Comparison of ENCODE assay signal across 12 cellular contexts in genomic region chrX:21800344-21800770, GRCh38. TPM values are rescaled to one million over a fixed set of nuclear protein-coding genes. Genes with fewer than 3 reads are reported as not detected.
DNase-seq lines count a peak whose midpoint lies in the region; ATAC-seq and TF ChIP-seq lines count a peak whose summit lies in the region.
"Had no signal": no experiment of that assay in that cellular context is flagged by ENCODE, and none has a peak within 500 bp of the region (broad histone marks: within the 10 kb centered on the region; RNA-seq: fewer than 3 reads in every experiment).

No MANE protein-coding gene starts in this region.

- H3K27ac ChIP-seq in right lobe of liver: no peak overlapping the region

- peak; percentile 55 for DNase-seq in DMS 273 treated with DMSO at 0.1 percent for 48 hours (lab: John Stamatoyannopoulos, UW)
- peak; percentile 49 for DNase-seq in astrocyte of the spinal cord (ENCODE audit: low read depth, low spot score)
- no peak for DNase-seq in right lobe of liver
- DNase-seq in NCI-H345 (lab: John Stamatoyannopoulos, UW): no peak
- DNase-seq in activated CD4-positive, alpha-beta T cell treated with anti-CD3 and anti-CD28 coated beads for 36 hours: no peak
- DNase-seq: CD4-positive, CD25-positive, alpha-beta regulatory T cell; endodermal cell; NCI-H2029 treated with DMSO at 0.1 percent for 48 hours had no signal

- intact Hi-C loops in right lobe of liver (cut with DNase I): no loop called here
- intact Hi-C loops in activated CD4-positive, alpha-beta T cell treated with anti-CD3 and anti-CD28 coated beads for 36 hours (cut with DNase I, micrococcal nuclease): no loop called here

- no peaks in the 10 kb centered on the region for H3K9me3 Mint-ChIP-seq in activated CD4-positive, alpha-beta T cell treated with anti-CD3 and anti-CD28 coated beads for 36 hours (ENCODE audit: low read depth)
- H3K9me3 Mint-ChIP-seq: endodermal cell; T-helper 2 cell treated with Interferon-gamma antibody and Interleukin-4, amounts not matched to agents 5 μg/mL and 100 μg/mL, for 36 hours had no signal

- no peak overlapping the region for H3K4me3 Mint-ChIP-seq in activated CD4-positive, alpha-beta T cell treated with anti-CD3 and anti-CD28 coated beads for 36 hours
- H3K4me3 Mint-ChIP-seq: CD4-positive, CD25-positive, alpha-beta regulatory T cell; endodermal cell; T-helper 2 cell treated with Interferon-gamma antibody and Interleukin-4, amounts not matched to agents 5 μg/mL and 100 μg/mL, for 36 hours had no signal

- WGBS in right lobe of liver (ENCODE audit: insufficient coverage, low coverage, low lambda C conversion rate, missing lambda C conversion rate): 13% methylated on average over 1 of the region's 1 CpG

- H3K36me3 Mint-ChIP-seq in activated CD4-positive, alpha-beta T cell treated with anti-CD3 and anti-CD28 coated beads for 36 hours (ENCODE audit: low read depth): no peaks in the 10 kb centered on the region
- H3K36me3 Mint-ChIP-seq: CD4-positive, CD25-positive, alpha-beta regulatory T cell had no signal

- H3K9me3 ChIP-seq in right lobe of liver: no peaks in the 10 kb centered on the region

- ATAC-seq in HG02884 (IDR thresholded peaks at IDR 0.05; ENCODE audit: unreplicated experiment) (peak; percentile 49), right lobe of liver (peak; percentile 41 to 68 (median 54)), GM21423 (IDR thresholded peaks at IDR 0.05; ENCODE audit: unreplicated experiment) (no peak), GM21390 (IDR thresholded peaks at IDR 0.05; ENCODE audit: unreplicated experiment) (no peak)
- ATAC-seq in activated CD4-positive, alpha-beta T cell treated with anti-CD3 and anti-CD28 coated beads for 36 hours: no peak

- H3K27me3 ChIP-seq in right lobe of liver: no peaks in the 10 kb centered on the region

- no peaks in the 10 kb centered on the region for H3K27me3 Mint-ChIP-seq in activated CD4-positive, alpha-beta T cell treated with anti-CD3 and anti-CD28 coated beads for 36 hours
- H3K27me3 Mint-ChIP-seq: CD4-positive, CD25-positive, alpha-beta regulatory T cell had no signal

- H3K27ac Mint-ChIP-seq in activated CD4-positive, alpha-beta T cell treated with anti-CD3 and anti-CD28 coated beads for 36 hours: no peak overlapping the region
- H3K27ac Mint-ChIP-seq: CD4-positive, CD25-positive, alpha-beta regulatory T cell; endodermal cell; T-helper 2 cell treated with Interferon-gamma antibody and Interleukin-4, amounts not matched to agents 5 μg/mL and 100 μg/mL, for 36 hours had no signal

- H3K4me3 ChIP-seq in astrocyte of the spinal cord (ENCODE audit: low read depth, low read length) (no peak overlapping the region), right lobe of liver (no peak overlapping the region)

- no peaks in the 10 kb centered on the region for H3K4me1 Mint-ChIP-seq in activated CD4-positive, alpha-beta T cell treated with anti-CD3 and anti-CD28 coated beads for 36 hours
- H3K4me1 Mint-ChIP-seq: CD4-positive, CD25-positive, alpha-beta regulatory T cell had no signal

- peaks cover 0 to 24% (median 0%) of the 10 kb centered on the region in 4 donors for H3K4me1 ChIP-seq in right lobe of liver

- no peak for TF ChIP-seq POLR2A in right lobe of liver (IDR thresholded peaks at IDR 0.05)

- H3K36me3 ChIP-seq in right lobe of liver: no peaks in the 10 kb centered on the region

- POLR2A ChIA-PET in activated CD4-positive, alpha-beta T cell treated with anti-CD3 and anti-CD28 coated beads for 36 hours (lab: Charles Lee): no interaction called here

- TF ChIP-seq CTCF in astrocyte of the spinal cord (IDR thresholded peaks at IDR 0.05; ENCODE audit: low read depth, low read length) (no peak), right lobe of liver (IDR thresholded peaks at IDR 0.05) (no peak)

- in situ Hi-C loops in astrocyte of the spinal cord (cut with HindIII; ENCODE audit: low sequenced_read_pairs): no loop called here

- CTCF ChIA-PET in activated CD4-positive, alpha-beta T cell treated with anti-CD3 and anti-CD28 coated beads for 36 hours (lab: Charles Lee): no interaction called here

RNA-seq across cellular contexts. Expression of gene MBTPS2, which starts 39.1 kb away (rescaled TPM):
- 10 to 100 TPM in 5 of 6 experiments, 1 to 10 TPM in 1; 10.0 to 13.6 (median 11.0) TPM for total RNA-seq in right lobe of liver
- 1 to 10 TPM; 6.9 to 7.8 TPM for total RNA-seq in activated CD4-positive, alpha-beta T cell treated with anti-CD3 and anti-CD28 coated beads for 36 hours

RNA-seq across cellular contexts. Expression of gene SMPX, which starts 42.4 kb away (rescaled TPM):
- total RNA-seq in right lobe of liver: 1 to 10 TPM in 1 of 6 experiments, under 1 TPM in 4, not detected in 1; 0.32 to 1.1 (median 0.56) TPM
- total RNA-seq in activated CD4-positive, alpha-beta T cell treated with anti-CD3 and anti-CD28 coated beads for 36 hours: not detected
- total RNA-seq: CD4-positive, CD25-positive, alpha-beta regulatory T cell had no signal

RNA-seq across cellular contexts. Expression of gene YY2, which starts 55.4 kb away (rescaled TPM):
- total RNA-seq in right lobe of liver: 1 to 10 TPM in 4 of 6 experiments, under 1 TPM in 2; 0.44 to 1.5 (median 1.0) TPM
- total RNA-seq in activated CD4-positive, alpha-beta T cell treated with anti-CD3 and anti-CD28 coated beads for 36 hours: 1 to 10 TPM in 1 of 2 experiments, under 1 TPM in 1; 0.88 to 1.3 TPM

Comparison
In these comparisons a context has a peak if more than half of its experiments do, and no peak if none do; other contexts are left out.
1. DNase-seq: peak in DMS 273 treated with DMSO at 0.1 percent for 48 hours (single experiment) and astrocyte of the spinal cord (single experiment); none in right lobe of liver (0 of 3), NCI-H345 (single experiment) and activated CD4-positive, alpha-beta T cell treated with anti-CD3 and anti-CD28 coated beads for 36 hours (single experiment).
2. ATAC-seq: peak in HG02884 (single experiment) and right lobe of liver (4 of 4); none in GM21423 (single experiment), activated CD4-positive, alpha-beta T cell treated with anti-CD3 and anti-CD28 coated beads for 36 hours (single experiment) and GM21390 (single experiment).